ENCODE assay signal across 8 cellular contexts in genomic region chr6:8434727-8435092, GRCh38. TPM values are rescaled to one million over a fixed set of nuclear protein-coding genes. Genes with fewer than 3 reads are reported as not detected.
DNase-seq lines count a peak whose midpoint lies in the region; ATAC-seq and TF ChIP-seq lines count a peak whose summit lies in the region.

No MANE protein-coding gene starts in this region.

- no peaks in the 10 kb centered on the region for H3K36me3 ChIP-seq in tibial nerve

- no peaks in the 10 kb centered on the region for H3K27me3 Mint-ChIP-seq in activated T-cell treated with anti-CD3 and anti-CD28 coated beads, Interleukin-2, amount 50 U/mL, for 4 hours (ENCODE audit: low read depth)
- no peaks in the 10 kb centered on the region for H3K27me3 Mint-ChIP-seq in activated naive CD8-positive, alpha-beta T cell treated with anti-CD3 and anti-CD28 coated beads, Interleukin-2, amount 50 U/mL, for 24 hours

- H3K4me1 ChIP-seq in tibial nerve, result peaks cover 0 to 29% (median 18%) of the 10 kb centered on the region in 4 donors

- H3K27ac ChIP-seq in tibial nerve, result peak overlapping the region; percentile 48 to 92 (median 85)

- ATAC-seq in activated T-cell treated with anti-CD3 and anti-CD28 coated beads, Interleukin-2, amount 50 U/mL, for 4 hours, result peak in 1 of 2 donors; percentile 5
- peak; percentile 22 for ATAC-seq in HG03135 (IDR thresholded peaks at IDR 0.05; ENCODE audit: unreplicated experiment)
- ATAC-seq in activated naive CD8-positive, alpha-beta T cell treated with anti-CD3 and anti-CD28 coated beads, Interleukin-2, amount 50 U/mL, for 24 hours, result no peak

- TF ChIP-seq POLR2A in tibial nerve (IDR thresholded peaks at IDR 0.05), result no peak

- peak overlapping the region; percentile 97 for H3K27ac Mint-ChIP-seq in activated naive CD8-positive, alpha-beta T cell treated with anti-CD3 and anti-CD28 coated beads, Interleukin-2, amount 50 U/mL, for 24 hours

- DNase-seq in activated T-cell treated with anti-CD3 and anti-CD28 coated beads, Interleukin-2, amount 50 U/mL, for 4 hours, result no peak
- DNase-seq in activated T-cell treated with anti-CD3 and anti-CD28 coated beads, Interleukin-2, amount 50 U/mL, for 48 hours, result no peak
- DNase-seq in activated naive CD8-positive, alpha-beta T cell treated with anti-CD3 and anti-CD28 coated beads, Interleukin-2, amount 50 U/mL, for 24 hours, result no peak
- peak; percentile 50 for DNase-seq in kidney glomerular epithelial cell (lab: John Stamatoyannopoulos, UW)
- no peak for DNase-seq in tibial nerve (ENCODE audit: low spot score in 2 of 2)
- DNase-seq in foreskin melanocyte, result no peak
- DNase-seq in GF-D8 (lab: John Stamatoyannopoulos, UW), result no peak

- peaks cover 38% of the 10 kb centered on the region for H3K4me1 Mint-ChIP-seq in activated T-cell treated with anti-CD3 and anti-CD28 coated beads, Interleukin-2, amount 50 U/mL, for 4 hours (ENCODE audit: low read depth)
- peaks cover 38% of the 10 kb centered on the region for H3K4me1 Mint-ChIP-seq in activated naive CD8-positive, alpha-beta T cell treated with anti-CD3 and anti-CD28 coated beads, Interleukin-2, amount 50 U/mL, for 24 hours

- no peak for TF ChIP-seq CTCF in tibial nerve (IDR thresholded peaks at IDR 0.05)

- peaks cover 16% of the 10 kb centered on the region for H3K36me3 Mint-ChIP-seq in activated T-cell treated with anti-CD3 and anti-CD28 coated beads, Interleukin-2, amount 50 U/mL, for 4 hours (ENCODE audit: insufficient read depth)
- peaks cover 19% of the 10 kb centered on the region for H3K36me3 Mint-ChIP-seq in activated naive CD8-positive, alpha-beta T cell treated with anti-CD3 and anti-CD28 coated beads, Interleukin-2, amount 50 U/mL, for 24 hours (ENCODE audit: low read depth)

- no peaks in the 10 kb centered on the region for H3K9me3 ChIP-seq in tibial nerve

- H3K27me3 ChIP-seq in tibial nerve, result no peaks in the 10 kb centered on the region

- WGBS in tibial nerve, 2 donors, result 2 to 4% methylated on average over 8 of the region's 8 CpGs

- peak overlapping the region; percentile 93 for H3K4me3 Mint-ChIP-seq in activated T-cell treated with anti-CD3 and anti-CD28 coated beads, Interleukin-2, amount 50 U/mL, for 4 hours
- H3K4me3 Mint-ChIP-seq in activated naive CD8-positive, alpha-beta T cell treated with anti-CD3 and anti-CD28 coated beads, Interleukin-2, amount 50 U/mL, for 24 hours, result peak overlapping the region; percentile 93

- H3K4me3 ChIP-seq in tibial nerve, result peak overlapping the region; percentile 60 to 95 (median 61)

- H3K9me3 Mint-ChIP-seq in activated T-cell treated with anti-CD3 and anti-CD28 coated beads, Interleukin-2, amount 50 U/mL, for 4 hours, result no peaks in the 10 kb centered on the region
- H3K9me3 Mint-ChIP-seq in activated naive CD8-positive, alpha-beta T cell treated with anti-CD3 and anti-CD28 coated beads, Interleukin-2, amount 50 U/mL, for 24 hours, result peaks cover 3% of the 10 kb centered on the region

- no peak for TF ChIP-seq EP300 in tibial nerve (IDR thresholded peaks at IDR 0.05)

RNA-seq across cellular contexts. Expression of gene SLC35B3, which starts 0.6 kb away (rescaled TPM):
- 1 to 10 TPM; 6.8 to 7.7 (median 6.9) TPM for total RNA-seq in activated T-cell treated with anti-CD3 and anti-CD28 coated beads, Interleukin-2, amount 50 U/mL, for 4 hours
- 10 to 100 TPM in 2 of 4 donors, 1 to 10 TPM in 2; 7.6 to 14.7 (median 11.0) TPM for total RNA-seq in tibial nerve
